8 cellular contexts compared by ENCODE assay signal in the genomic region with DNA sequence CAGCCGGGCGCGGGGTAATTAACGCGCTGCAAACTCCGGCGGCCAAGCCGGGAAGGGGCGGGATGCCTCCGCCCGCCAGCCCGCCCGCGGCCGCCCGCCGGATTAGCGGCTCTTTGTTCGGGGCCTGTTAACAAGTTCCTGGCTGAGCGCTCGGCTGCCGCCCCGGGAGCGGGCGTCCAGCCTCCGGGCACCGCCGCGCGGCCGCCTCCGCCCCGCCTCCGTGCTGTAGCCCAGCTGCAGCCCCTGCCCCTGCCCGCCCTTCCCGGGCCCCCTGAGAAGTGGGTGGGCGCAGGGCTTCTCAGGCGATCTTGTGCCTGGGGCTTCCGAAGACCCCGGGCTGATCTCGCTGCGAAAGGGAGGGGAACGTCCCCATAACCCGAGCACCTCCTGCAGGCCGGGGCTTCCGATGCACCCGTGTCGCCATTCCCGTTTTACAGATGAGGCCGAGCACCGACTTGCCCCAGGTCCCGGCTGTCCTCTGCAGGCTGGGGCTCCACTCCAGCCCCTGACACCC. TPM values are rescaled to one million over a fixed set of nuclear protein-coding genes. Genes with fewer than 3 reads are reported as not detected.
A peak's percentile ranks its signal among the peaks of the same experiment; 100 is the strongest.
DNase-seq lines count a peak whose midpoint lies in the region; ATAC-seq and TF ChIP-seq lines count a peak whose summit lies in the region.

No MANE protein-coding gene starts in this region.

- no peak overlapping the region for H3K9ac ChIP-seq in SK-N-MC (ENCODE audit: insufficient read length)

- DNase-seq in Right ventricle myocardium inferior (ENCODE audit: missing footprints) (peak; percentile 72), cardiac septum (ENCODE audit: low spot score) (no peak), SK-N-MC (ENCODE audit: low read depth, low spot score) (no peak), fibroblast of pulmonary artery (ENCODE audit: low read depth) (peak; percentile 14), posterior vena cava (ENCODE audit: low spot score) (peak; percentile 78)
- DNase-seq in stimulated activated naive CD4-positive, alpha-beta T cell treated with Interleukin-2 at 50 U/mL for 16 hours (lab: John Stamatoyannopoulos, UW): no peak

- H3K4me3 ChIP-seq in SK-N-MC (peak overlapping the region; percentile 76), fibroblast of pulmonary artery (replicated peaks; ENCODE audit: low read depth, low read length) (peak overlapping the region; percentile 19)

- ATAC-seq in Right ventricle myocardium inferior (no peak), HG02981 (IDR thresholded peaks at IDR 0.05; ENCODE audit: unreplicated experiment) (peak; percentile 33), HG03045 (IDR thresholded peaks at IDR 0.05; ENCODE audit: unreplicated experiment) (no peak)

- peak; percentile 38 for TF ChIP-seq CTCF in fibroblast of pulmonary artery (IDR thresholded peaks at IDR 0.05; ENCODE audit: low read length, missing control alignments)

- H3K27ac ChIP-seq in SK-N-MC: no peak overlapping the region

- no peaks in the 10 kb centered on the region for H3K36me3 ChIP-seq in SK-N-MC (ENCODE audit: insufficient read depth, low read length)

- intact Hi-C loops in Right ventricle myocardium inferior (cut with DNase I) (loop anchor here (5.0 kb wide), 1 partner anchor 161 kb away; no protein-coding TSS in a partner anchor), cardiac septum (cut with DNase I) (no loop called here), posterior vena cava (cut with DNase I) (no loop called here)

- no peaks in the 10 kb centered on the region for H3K9me3 ChIP-seq in SK-N-MC (ENCODE audit: low read depth, low read length)

RNA-seq across cellular contexts. Expression of a gene that starts 7.6 kb away (rescaled TPM):
- total RNA-seq in Right ventricle myocardium inferior: 0.08 TPM
- 0.05 TPM for total RNA-seq in cardiac septum
- total RNA-seq in posterior vena cava: 1 to 10 TPM in 1 of 2 donors, under 1 TPM in 1; 0.74 to 1.0 TPM

Comparison
In these comparisons a context has a peak if more than half of its experiments do, and no peak if none do; other contexts are left out.
1. DNase-seq: peak in Right ventricle myocardium inferior (single experiment), fibroblast of pulmonary artery (single experiment) and posterior vena cava (single experiment); none in cardiac septum (single experiment), SK-N-MC (single experiment) and stimulated activated naive CD4-positive, alpha-beta T cell treated with Interleukin-2 at 50 U/mL for 16 hours (single experiment).